1 cellular context compared by ENCODE assay signal in genomic region chr2:30310955-30311354, GRCh38.
TF ChIP-seq lines count a peak whose summit lies in the region.

No MANE protein-coding gene starts in this region.

TF ChIP-seq in SK-N-SH, 30 proteins besides CTCF, POLR2A, EP300 and RAD21 (continued from another document):
- no peak for TF ChIP-seq REST (IDR thresholded peaks at IDR 0.05; ENCODE audit: low read depth, low read length)
